In genomic region chr6:22668717-22669116, GRCh38 we compare ENCODE assay signal across 28 cellular contexts.
"Had no signal": no experiment of that assay in that cellular context is flagged by ENCODE, and none has a peak within 500 bp of the region (broad histone marks: within the 10 kb centered on the region; RNA-seq: fewer than 3 reads in every experiment).

No MANE protein-coding gene starts in this region.

- H3K4me3 ChIP-seq: coronary artery, esophagus muscularis mucosa, gastroesophageal sphincter, pancreas, right lobe of liver, suprapubic skin, transverse colon, vagina had no signal

- H3K27me3 ChIP-seq: esophagus muscularis mucosa, foreskin keratinocyte, gastroesophageal sphincter, pancreas, right lobe of liver, suprapubic skin, transverse colon, vagina had no signal

- H3K36me3 ChIP-seq: esophagus muscularis mucosa, gastroesophageal sphincter, pancreas, right lobe of liver, suprapubic skin, transverse colon, vagina had no signal

- H3K36me3 Mint-ChIP-seq: immature natural killer cell; naive thymus-derived CD4-positive, alpha-beta T cell had no signal

- H3K4me1 ChIP-seq: foreskin keratinocyte, pancreas, right lobe of liver, suprapubic skin, transverse colon, vagina had no signal

- ATAC-seq: foreskin keratinocyte; gastroesophageal sphincter; left colon; naive thymus-derived CD4-positive, alpha-beta T cell; pancreas; right lobe of liver; stimulated activated naive CD8-positive, alpha-beta T cell treated with anti-CD3 and anti-CD28 coated beads, Interleukin-15, amount 100 ng/mL, for 72 hours had no signal

- H3K27ac Mint-ChIP-seq: immature natural killer cell; naive thymus-derived CD4-positive, alpha-beta T cell had no signal

- H3K9me3 ChIP-seq: esophagus muscularis mucosa, gastroesophageal sphincter, pancreas, right lobe of liver, suprapubic skin, transverse colon, vagina had no signal

- H3K27ac ChIP-seq: esophagus muscularis mucosa, foreskin keratinocyte, gastroesophageal sphincter, pancreas, right lobe of liver, suprapubic skin, transverse colon, vagina had no signal

- H3K4me3 Mint-ChIP-seq: immature natural killer cell; naive thymus-derived CD4-positive, alpha-beta T cell; nephron; stimulated activated naive CD8-positive, alpha-beta T cell treated with anti-CD3 and anti-CD28 coated beads, Interleukin-15, amount 100 ng/mL, for 72 hours had no signal

- H3K9me3 Mint-ChIP-seq: stimulated activated naive CD8-positive, alpha-beta T cell treated with anti-CD3 and anti-CD28 coated beads, Interleukin-15, amount 100 ng/mL, for 72 hours had no signal

- DNase-seq: dermis blood vessel endothelial cell; effector memory CD4-positive, alpha-beta T cell; foreskin keratinocyte; hypothalamus; immature natural killer cell; islet precursor cell; kidney glomerular epithelial cell; left colon; mesenchymal stem cell; midbrain; naive thymus-derived CD4-positive, alpha-beta T cell; pancreas; retina; right lobe of liver; small intestine; stimulated activated CD4-positive, alpha-beta T cell treated with anti-CD3 and anti-CD28 coated beads, Interleukin-12 subunit alpha, Interleukin-12 subunit beta, amount 100 ng/mL, for 4 hours; stimulated activated CD4-positive, alpha-beta T cell treated with anti-CD3 and anti-CD28 coated beads, Interleukin-1b, Interleukin-23, amount 100 ng/mL, for 48 hours; stimulated activated CD4-positive, alpha-beta T cell treated with anti-CD3 and anti-CD28 coated beads, Interleukin-4, amount 100 ng/mL, for 1 hour; stimulated activated CD8-positive, alpha-beta memory T cell treated with anti-CD3 and anti-CD28 coated beads, Interleukin-4, amount 100 ng/mL, for 48 hours; stimulated activated naive CD4-positive, alpha-beta T cell; stimulated activated naive CD8-positive, alpha-beta T cell treated with anti-CD3 and anti-CD28 coated beads, Interleukin-15, amount 100 ng/mL, for 72 hours; transverse colon had no signal

- H3K27me3 Mint-ChIP-seq: naive thymus-derived CD4-positive, alpha-beta T cell; stimulated activated naive CD8-positive, alpha-beta T cell treated with anti-CD3 and anti-CD28 coated beads, Interleukin-15, amount 100 ng/mL, for 72 hours had no signal

- H3K4me1 Mint-ChIP-seq: immature natural killer cell; naive thymus-derived CD4-positive, alpha-beta T cell; stimulated activated naive CD8-positive, alpha-beta T cell treated with anti-CD3 and anti-CD28 coated beads, Interleukin-15, amount 100 ng/mL, for 72 hours had no signal
